1 cellular context compared by ENCODE assay signal in genomic region chr1:185314416-185314815, GRCh38.
A peak's percentile ranks its signal among the peaks of the same experiment; 100 is the strongest.
TF ChIP-seq lines count a peak whose summit lies in the region.

No MANE protein-coding gene starts in this region.

TF ChIP-seq in K562, 482 proteins besides CTCF, POLR2A, EP300 and RAD21 (continued from another document and continues in another):
- TF ChIP-seq AFF1 (IDR thresholded peaks at IDR 0.05; ENCODE audit: low read depth in 1 of 2, partially characterized antibody in 2 of 2) (no peak), E4F1 (CRISPR knock-in tag; IDR thresholded peaks at IDR 0.05; ENCODE audit: borderline replicate concordance) (no peak), HDAC1 (IDR thresholded peaks at IDR 0.05) (0 out of 4 replicates have a peak, but pooled peaks of 1 of the 2 experiments have one; percentile 62), PURB (CRISPR knock-in tag; IDR thresholded peaks at IDR 0.05; ENCODE audit: low read depth) (no peak), SIN3B (IDR thresholded peaks at IDR 0.05; ENCODE audit: low read depth) (no peak), SREBF1 (IDR thresholded peaks at IDR 0.05; ENCODE audit: borderline replicate concordance, low read depth, low read length) (no peak), MEF2A (IDR thresholded peaks at IDR 0.05; ENCODE audit: control insufficient read depth, low read depth, low read length) (no peak), MXI1 (IDR thresholded peaks at IDR 0.05; ENCODE audit: low read depth, low read length) (no peak), KLF10 (CRISPR knock-in tag; IDR thresholded peaks at IDR 0.05) (no peak), ZNF311 (CRISPR knock-in tag; IDR thresholded peaks at IDR 0.05) (no peak), KLF16 (IDR thresholded peaks at IDR 0.05) (no peak), TEAD1 (CRISPR knock-in tag; IDR thresholded peaks at IDR 0.05) (no peak), GTF2F1 (IDR thresholded peaks at IDR 0.05; ENCODE audit: low read depth, low read length) (no peak), POLR3A (IDR thresholded peaks at IDR 0.05; ENCODE audit: borderline replicate concordance, extremely low read depth, insufficient read depth, insufficient read length) (no peak), YBX1 (IDR thresholded peaks at IDR 0.05) (no peak), MBD1 (CRISPR knock-in tag; IDR thresholded peaks at IDR 0.05) (no peak), NCOA2 (IDR thresholded peaks at IDR 0.05; ENCODE audit: partially characterized antibody in 2 of 2) (no peak), NKRF (IDR thresholded peaks at IDR 0.05; ENCODE audit: borderline replicate concordance) (peak; percentile 41; the same call in 1 of the 2 replicates), TCFL5 (CRISPR knock-in tag; conservative IDR thresholded peaks at IDR 0.05) (no peak), TEAD4 (IDR thresholded peaks at IDR 0.05; ENCODE audit: low read length) (no peak), TEAD4 (CRISPR knock-in tag; IDR thresholded peaks at IDR 0.05; ENCODE audit: borderline replicate concordance) (no peak), MNT (conservative IDR thresholded peaks at IDR 0.05) (0 out of 4 replicates have a peak, but pooled peaks of 1 of the 2 experiments have one; percentile 19), THAP12 (CRISPR knock-in tag; IDR thresholded peaks at IDR 0.05) (no peak), MYC (IDR thresholded peaks at IDR 0.05; ENCODE audit: low read depth, low read length) (peak; percentile 58), MYC (CRISPR knock-in tag; IDR thresholded peaks at IDR 0.05; ENCODE audit: borderline replicate concordance, low read depth) (no peak), PHF8 (IDR thresholded peaks at IDR 0.05; ENCODE audit: borderline replicate concordance, low read length) (no peak), PHB2 (IDR thresholded peaks at IDR 0.05; ENCODE audit: low read depth) (no peak), ARID1B (IDR thresholded peaks at IDR 0.05) (0 out of 2 replicates have a peak, but pooled peaks have one; percentile 8), HDAC3 (IDR thresholded peaks at IDR 0.05; ENCODE audit: borderline replicate concordance, partially characterized antibody) (no peak), CTBP1 (IDR thresholded peaks at IDR 0.05; ENCODE audit: borderline replicate concordance) (0 out of 2 replicates have a peak, but pooled peaks have one; percentile 27), ZNF644 (tag; IDR thresholded peaks at IDR 0.05; ENCODE audit: low read depth) (no peak), SMARCA5 (IDR thresholded peaks at IDR 0.05) (no peak), SOX6 (IDR thresholded peaks at IDR 0.05) (peak; percentile 44; the same call in 1 of the 2 replicates), E2F3 (CRISPR knock-in tag; IDR thresholded peaks at IDR 0.05) (no peak), TCF3 (CRISPR knock-in tag; IDR thresholded peaks at IDR 0.05) (0 out of 2 replicates have a peak, but pooled peaks have one; percentile 3), VEZF1 (CRISPR knock-in tag; IDR thresholded peaks at IDR 0.05) (no peak), IRF2 (CRISPR knock-in tag; IDR thresholded peaks at IDR 0.05) (no peak), ZNF217 (CRISPR knock-in tag; IDR thresholded peaks at IDR 0.05) (no peak), NR0B1 (IDR thresholded peaks at IDR 0.05; ENCODE audit: partially characterized antibody) (no peak), LEF1 (IDR thresholded peaks at IDR 0.05) (no peak), SRSF7 (optimal IDR thresholded peaks at IDR 0.05; ENCODE audit: low read depth, low read length) (no peak), ZNF699 (CRISPR knock-in tag; IDR thresholded peaks at IDR 0.05; ENCODE audit: insufficient replicate concordance) (no peak), FOSL1 (tag; conservative IDR thresholded peaks at IDR 0.05) (no peak), NFATC3 (IDR thresholded peaks at IDR 0.05) (0 out of 2 replicates have a peak, but pooled peaks have one; percentile 59), FIP1L1 (IDR thresholded peaks at IDR 0.05; ENCODE audit: low read depth, low read length, poor library complexity, severe bottlenecking) (no peak), ZNF778 (CRISPR knock-in tag; IDR thresholded peaks at IDR 0.05) (no peak), FOXK2 (conservative IDR thresholded peaks at IDR 0.05 in 1 of 2, IDR thresholded peaks at IDR 0.05 in 1 of 2; ENCODE audit: low read depth in 2 of 2) (no peak; a peak in 1 of 4 replicates), ZNF551 (CRISPR knock-in tag; IDR thresholded peaks at IDR 0.05) (no peak), NELFE (IDR thresholded peaks at IDR 0.05; ENCODE audit: insufficient read depth, insufficient read length) (no peak), SMARCA4 (IDR thresholded peaks at IDR 0.05) (no peak), KDM5B (IDR thresholded peaks at IDR 0.05; ENCODE audit: insufficient replicate concordance, low read depth, low read length) (peak; percentile 43)
